In genomic region chr6:23349521-23350147, GRCh38 we compare ENCODE assay signal across 12 cellular contexts.
DNase-seq lines count a peak whose midpoint lies in the region; ATAC-seq and TF ChIP-seq lines count a peak whose summit lies in the region.
"Had no signal": no experiment of that assay in that cellular context is flagged by ENCODE, and none has a peak within 500 bp of the region (broad histone marks: within the 10 kb centered on the region; RNA-seq: fewer than 3 reads in every experiment).

No MANE protein-coding gene starts in this region.

- TF ChIP-seq CTCF in AG09319 (IDR thresholded peaks at IDR 0.05; ENCODE audit: low read depth, low read length) (no peak), RWPE2 (IDR thresholded peaks at IDR 0.05; ENCODE audit: poor library complexity, severe bottlenecking) (no peak), foreskin fibroblast (IDR thresholded peaks at IDR 0.05; ENCODE audit: low read depth, low read length) (no peak), endothelial cell (IDR thresholded peaks at IDR 0.05; ENCODE audit: unreplicated experiment) (no peak), natural killer cell (IDR thresholded peaks at IDR 0.05) (no peak)

- H3K4me3 Mint-ChIP-seq in endothelial cell (ENCODE audit: unreplicated experiment) = no peak overlapping the region
- no peak overlapping the region for H3K4me3 Mint-ChIP-seq in natural killer cell
- H3K4me3 Mint-ChIP-seq: activated T-helper 1 cell treated with anti-CD3 and anti-CD28 coated beads, Interleukin-12 subunit alpha, Interleukin-12 subunit beta, Interleukin-2, Interleukin-4 antibody, amounts not matched to agents 30 ng/mL and 10 ng/mL and 1 ng/mL, durations not matched to agents 14 hours and 24 hours and 36 hours; effector memory CD8-positive, alpha-beta T cell had no signal

- DNase-seq in AG09319 (ENCODE audit: extremely low read depth, low read depth) (peak; percentile 70), HT1080 (ENCODE audit: low read depth) (peak; percentile 83), RWPE2 (ENCODE audit: low spot score) (no peak), foreskin fibroblast (peak; percentile 88 to 94), endothelial cell (ENCODE audit: low spot score) (no peak), natural killer cell (no peak), erythroblast (lab: John Stamatoyannopoulos, UW) (no peak)
- DNase-seq: effector memory CD8-positive, alpha-beta T cell; MM.1S; testis had no signal

- no peaks in the 10 kb centered on the region for H3K36me3 Mint-ChIP-seq in endothelial cell (ENCODE audit: low read depth, unreplicated experiment)
- no peaks in the 10 kb centered on the region for H3K36me3 Mint-ChIP-seq in natural killer cell

- no peaks in the 10 kb centered on the region for H3K9me3 ChIP-seq in RWPE2 (ENCODE audit: severe bottlenecking)
- H3K9me3 ChIP-seq: testis had no signal

- ATAC-seq in RWPE2 (ENCODE audit: low read depth) (peak; percentile 94), natural killer cell (no peak), HG03521 (IDR thresholded peaks at IDR 0.05; ENCODE audit: unreplicated experiment) (no peak)
- ATAC-seq: effector memory CD8-positive, alpha-beta T cell had no signal

- H3K36me3 ChIP-seq in RWPE2 (ENCODE audit: low read depth) = no peaks in the 10 kb centered on the region

- intact Hi-C loops in natural killer cell (cut with micrococcal nuclease) = no loop called here

- H3K4me1 Mint-ChIP-seq in endothelial cell (ENCODE audit: unreplicated experiment) (no peaks in the 10 kb centered on the region), natural killer cell (no peaks in the 10 kb centered on the region)

- H3K27ac Mint-ChIP-seq in endothelial cell (ENCODE audit: unreplicated experiment) (no peak overlapping the region), natural killer cell (no peak overlapping the region)
- H3K27ac Mint-ChIP-seq: activated T-helper 1 cell treated with anti-CD3 and anti-CD28 coated beads, Interleukin-12 subunit alpha, Interleukin-12 subunit beta, Interleukin-2, Interleukin-4 antibody, amounts not matched to agents 30 ng/mL and 10 ng/mL and 1 ng/mL, durations not matched to agents 14 hours and 24 hours and 36 hours; effector memory CD8-positive, alpha-beta T cell had no signal

- H3K4me1 ChIP-seq in RWPE2 (ENCODE audit: insufficient read depth, poor library complexity, severe bottlenecking) = peaks cover 18% of the 10 kb centered on the region
- H3K4me1 ChIP-seq: testis had no signal

- H3K27me3 ChIP-seq in RWPE2 (ENCODE audit: insufficient read depth, poor library complexity, severe bottlenecking) = no peaks in the 10 kb centered on the region
- H3K27me3 ChIP-seq: testis had no signal

- H3K4me3 ChIP-seq in RWPE2 (ENCODE audit: severe bottlenecking) (no peak overlapping the region), foreskin fibroblast (ENCODE audit: low read depth in 1 of 2, low read length in 2 of 2) (no peak overlapping the region)
- H3K4me3 ChIP-seq: testis had no signal

- H3K27ac ChIP-seq in RWPE2 (ENCODE audit: poor library complexity, severe bottlenecking) = peak overlapping the region; percentile 45
- H3K27ac ChIP-seq: testis had no signal

- H3K27me3 Mint-ChIP-seq in endothelial cell (ENCODE audit: unreplicated experiment) (no peaks in the 10 kb centered on the region), natural killer cell (ENCODE audit: low read depth in 2 of 2) (no peaks in the 10 kb centered on the region)
- H3K27me3 Mint-ChIP-seq: effector memory CD8-positive, alpha-beta T cell had no signal

- no peak for TF ChIP-seq POLR2A in erythroblast (IDR thresholded peaks at IDR 0.05; ENCODE audit: low read length)

- peaks cover 3% of the 10 kb centered on the region for H3K9me3 Mint-ChIP-seq in endothelial cell (ENCODE audit: unreplicated experiment)
- peaks cover 3 to 9% of the 10 kb centered on the region in 2 donors for H3K9me3 Mint-ChIP-seq in natural killer cell
- H3K9me3 Mint-ChIP-seq: activated T-helper 1 cell treated with anti-CD3 and anti-CD28 coated beads, Interleukin-12 subunit alpha, Interleukin-12 subunit beta, Interleukin-2, Interleukin-4 antibody, amounts not matched to agents 30 ng/mL and 10 ng/mL and 1 ng/mL, durations not matched to agents 14 hours and 24 hours and 36 hours had no signal

Comparison
In these comparisons a context has a peak if more than half of its experiments do, and no peak if none do; other contexts are left out.
1. DNase-seq: peak in AG09319 (single experiment), HT1080 (single experiment) and foreskin fibroblast (2 of 2); none in RWPE2 (single experiment), endothelial cell (single experiment), natural killer cell (single experiment) and erythroblast (0 of 2).